16 cellular contexts compared by ENCODE assay signal in genomic region chr1:64516803-64517568, GRCh38. TPM values are rescaled to one million over a fixed set of nuclear protein-coding genes. Genes with fewer than 3 reads are reported as not detected.
A peak's percentile ranks its signal among the peaks of the same experiment; 100 is the strongest.
DNase-seq lines count a peak whose midpoint lies in the region; ATAC-seq, FAIRE-seq and TF ChIP-seq lines count a peak whose summit lies in the region.
"Had no signal": no experiment of that assay in that cellular context is flagged by ENCODE, and none has a peak within 500 bp of the region (broad histone marks: within the 10 kb centered on the region; RNA-seq: fewer than 3 reads in every experiment).

No MANE protein-coding gene starts in this region.

- DNase-seq in Caki2 (ENCODE audit: low read depth) (peak; percentile 38), NCI-H69 (lab: John Stamatoyannopoulos, UW) (peak; percentile 17), endothelial cell of umbilical vein (ENCODE audit: low read depth, low spot score) (peak; percentile 47), non-pigmented ciliary epithelial cell (ENCODE audit: low read depth) (peak; percentile 58), NCI-H2171 treated with DMSO at 0.1 percent for 48 hours (lab: John Stamatoyannopoulos, UW) (no peak)
- no peak for DNase-seq in activated effector memory CD4-positive, alpha-beta T cell treated with anti-CD3 and anti-CD28 coated beads, Interleukin-2, amount 50 U/mL, for 16 hours
- DNase-seq: activated naive CD8-positive, alpha-beta T cell treated with anti-CD3 and anti-CD28 coated beads, Interleukin-2, amount 10 ng/mL, durations not matched to agents 7 days and 5 days; dorsolateral prefrontal cortex; OCI-M1; retina; stimulated activated naive B cell treated with anti-CD40 and anti-IgM and Interleukin-4, amounts not matched to agents 10 μg/mL and 1 μg/mL and 100 μg/mL, for 72 hours; SW 1271 had no signal

- CTCF ChIA-PET in endothelial cell of umbilical vein (lab: Charles Lee), result interaction anchor here (1.0 to 1.6 kb wide), 5 partner anchors 10 to 230 kb away, joined by 3 to 5 read pairs (median 3); no protein-coding TSS in a partner anchor

- no peak for TF ChIP-seq POLR2A in endothelial cell of umbilical vein (IDR thresholded peaks at IDR 0.05; ENCODE audit: low read depth, low read length)

- no peak for TF ChIP-seq CTCF in endothelial cell of umbilical vein (IDR thresholded peaks at IDR 0.05; ENCODE audit: extremely low read depth in 1 of 2, insufficient read depth in 1 of 2, low read depth in 1 of 2, low read length in 2 of 2)

- H4K20me1 ChIP-seq in endothelial cell of umbilical vein (replicated peaks; ENCODE audit: control insufficient read depth, extremely low read depth, insufficient read depth, low read length), result no peaks in the 10 kb centered on the region

- H3K9me1 ChIP-seq in endothelial cell of umbilical vein (replicated peaks; ENCODE audit: control insufficient read depth, extremely low read depth, insufficient read depth, low read length), result no peaks in the 10 kb centered on the region

- H3K27me3 ChIP-seq in endothelial cell of umbilical vein (ENCODE audit: control insufficient read depth in 2 of 2, insufficient read depth in 2 of 2, low read length in 2 of 2), result no peaks in the 10 kb centered on the region
- H3K27me3 ChIP-seq: dorsolateral prefrontal cortex had no signal

- in situ Hi-C loops in Caki2 (cut with HindIII; ENCODE audit: low pct_unique_long_range_greater_than_20kb, low sequenced_read_pairs), result no loop called here

- H3K4me1 ChIP-seq in endothelial cell of umbilical vein (ENCODE audit: control insufficient read depth, extremely low read depth, insufficient read depth, low read length), result peaks cover 31% of the 10 kb centered on the region

- no peak overlapping the region for H3K4me2 ChIP-seq in endothelial cell of umbilical vein (ENCODE audit: insufficient read depth, low read length)

- intact Hi-C loops in endothelial cell of umbilical vein (cut with micrococcal nuclease), result loop anchor here (2.0 kb wide), 1 partner anchor 14 kb away; no protein-coding TSS in a partner anchor

- no peak for FAIRE-seq in endothelial cell of umbilical vein (lab: Jason Lieb, UNC)
- FAIRE-seq: G401.6 had no signal

- no peaks in the 10 kb centered on the region for H3K36me3 ChIP-seq in endothelial cell of umbilical vein (ENCODE audit: control insufficient read depth in 2 of 2, extremely low read depth in 1 of 2, insufficient read depth in 2 of 2, low read length in 2 of 2)

- H3K4me3 ChIP-seq in endothelial cell of umbilical vein (replicated peaks in 1 of 3; ENCODE audit: insufficient read depth in 1 of 3, low read depth in 1 of 3, low read length in 3 of 3), result no peak overlapping the region
- H3K4me3 ChIP-seq: dorsolateral prefrontal cortex had no signal

- H2AFZ ChIP-seq in endothelial cell of umbilical vein (ENCODE audit: low read depth, low read length), result no peak overlapping the region

- no peaks in the 10 kb centered on the region for H3K9me3 ChIP-seq in endothelial cell of umbilical vein (replicated peaks; ENCODE audit: control insufficient read depth, insufficient read depth, low read length)

- no peak overlapping the region for H3K9ac ChIP-seq in endothelial cell of umbilical vein (replicated peaks; ENCODE audit: extremely low read depth, insufficient read depth, low read length)

- ATAC-seq in GM19455 (IDR thresholded peaks at IDR 0.05; ENCODE audit: unreplicated experiment) (no peak), GM21529 (IDR thresholded peaks at IDR 0.05; ENCODE audit: unreplicated experiment) (no peak)
- ATAC-seq: stimulated activated naive B cell treated with anti-CD40 and anti-IgM and Interleukin-4, amounts not matched to agents 10 μg/mL and 1 μg/mL and 100 μg/mL, for 72 hours had no signal

- dilution Hi-C loops in endothelial cell of umbilical vein (cut with MboI; ENCODE audit: extremely low pct_ligation_motif_present, low sequenced_read_pairs), result no loop called here

- BruUV-seq in endothelial cell of umbilical vein (replicated peaks; lab: Mats Ljungman, UMichigan), result no TSS peak

- H3K79me2 ChIP-seq in endothelial cell of umbilical vein (ENCODE audit: control insufficient read depth, insufficient read depth, low read length), result no peaks in the 10 kb centered on the region

- POLR2A ChIA-PET in endothelial cell of umbilical vein (lab: Charles Lee), result no interaction called here

- H3K27ac ChIP-seq in endothelial cell of umbilical vein (ENCODE audit: insufficient read depth, low read depth, low read length), result peak overlapping the region; percentile 29
- H3K27ac ChIP-seq: C4-2B had no signal

TF ChIP-seq in endothelial cell of umbilical vein, 7 proteins besides CTCF, POLR2A, EP300 and RAD21:
- TF ChIP-seq EZH2 (IDR thresholded peaks at IDR 0.05; ENCODE audit: borderline replicate concordance, low read depth, low read length, severe bottlenecking) (no peak), JUN (IDR thresholded peaks at IDR 0.05; ENCODE audit: borderline replicate concordance, insufficient read depth, insufficient read length, low read depth) (peak; percentile 53), FOS (IDR thresholded peaks at IDR 0.05; ENCODE audit: borderline replicate concordance, insufficient read depth, low read length) (no peak)

RNA-seq across cellular contexts. Expression of gene CACHD1, which starts 47.1 kb away (rescaled TPM):
- total RNA-seq in Caki2 (2014; rRNA removed; shearing (Covaris generic); ENCODE audit: low replicate concordance), result 1.4 and 3.1 TPM in 2 replicates
- total RNA-seq in endothelial cell of umbilical vein, result 8.7 and 9.3 TPM in 2 replicates
- polyA plus RNA-seq in endothelial cell of umbilical vein, result 2.1 and 3.6 TPM in 2 replicates
- polyA plus RNA-seq in endothelial cell of umbilical vein (2011; cell fraction: cytosol; rRNA removed), result 2.6 and 3.0 TPM in 2 replicates
- polyA plus RNA-seq in endothelial cell of umbilical vein (2011; cell fraction: nucleus; rRNA removed), result 8.9 and 9.0 TPM in 2 replicates
- 4.8 and 7.0 TPM in 2 replicates for polyA plus RNA-seq in endothelial cell of umbilical vein (2012)
- polyA minus RNA-seq in endothelial cell of umbilical vein, result 8.9 and 12.7 TPM in 2 replicates
- not detected for polyA minus RNA-seq in endothelial cell of umbilical vein (2011; cell fraction: cytosol; rRNA and poly(A)+ RNA removed)
- 10.9 and 17.8 TPM in 2 replicates for polyA minus RNA-seq in endothelial cell of umbilical vein (2011; cell fraction: nucleus; rRNA and poly(A)+ RNA removed)

Comparison
In these comparisons a context has a peak if more than half of its experiments do, and no peak if none do; other contexts are left out.
1. DNase-seq: peak in Caki2 (single experiment), NCI-H69 (single experiment), endothelial cell of umbilical vein (single experiment) and non-pigmented ciliary epithelial cell (single experiment); none in activated effector memory CD4-positive, alpha-beta T cell treated with anti-CD3 and anti-CD28 coated beads, Interleukin-2, amount 50 U/mL, for 16 hours (single experiment) and NCI-H2171 treated with DMSO at 0.1 percent for 48 hours (single experiment).